Comparison of ENCODE assay signal across 8 cellular contexts in genomic region chr1:201171063-201172036, GRCh38. TPM values are rescaled to one million over a fixed set of nuclear protein-coding genes. Genes with fewer than 3 reads are reported as not detected.
A peak's percentile ranks its signal among the peaks of the same experiment; 100 is the strongest.
DNase-seq lines count a peak whose midpoint lies in the region; ATAC-seq lines count a peak whose summit lies in the region.

No MANE protein-coding gene starts in this region.

- H3K4me3 ChIP-seq in HUES48 (ENCODE audit: low read depth, low read length), result peak overlapping the region; percentile 74
- peak overlapping the region; percentile 88 for H3K4me3 ChIP-seq in iPS-15b (ENCODE audit: low read depth, low read length)
- peak overlapping the region; percentile 75 for H3K4me3 ChIP-seq in skeletal muscle satellite cell (ENCODE audit: low read length)

- H3K4me2 ChIP-seq in skeletal muscle satellite cell (ENCODE audit: low read length), result peak overlapping the region; percentile 97

- H3K4me1 ChIP-seq in HUES48 (ENCODE audit: control insufficient read depth, insufficient read depth, low read length) (peaks cover 13% of the 10 kb centered on the region), iPS-15b (ENCODE audit: control insufficient read depth, insufficient read depth, low read length) (peaks cover 7% of the 10 kb centered on the region), skeletal muscle satellite cell (ENCODE audit: control insufficient read depth, insufficient read depth, low read length) (peaks cover 18% of the 10 kb centered on the region)

- peak; percentile 98 for DNase-seq in DMS53 (lab: John Stamatoyannopoulos, UW)
- peak; percentile 56 for DNase-seq in SK-N-DZ (ENCODE audit: low spot score)
- no peak for DNase-seq in NK-92 (lab: John Stamatoyannopoulos, UW; ENCODE audit: unreplicated experiment)

- peak; percentile 60 for ATAC-seq in GM21360 (IDR thresholded peaks at IDR 0.05; ENCODE audit: unreplicated experiment)

- H3K9me3 ChIP-seq in HUES48 (ENCODE audit: control insufficient read depth, insufficient read depth, low read length), result no peaks in the 10 kb centered on the region
- H3K9me3 ChIP-seq in iPS-15b (ENCODE audit: control insufficient read depth, insufficient read depth, low read length), result no peaks in the 10 kb centered on the region
- no peaks in the 10 kb centered on the region for H3K9me3 ChIP-seq in skeletal muscle satellite cell (replicated peaks; ENCODE audit: low read length)

- H3K9ac ChIP-seq in HUES48 (ENCODE audit: low read depth, low read length), result peak overlapping the region; percentile 63
- H3K9ac ChIP-seq in iPS-15b (ENCODE audit: low read depth, low read length), result peak overlapping the region; percentile 55
- H3K9ac ChIP-seq in skeletal muscle satellite cell (ENCODE audit: low read depth, low read length), result peak overlapping the region; percentile 86

- H3K36me3 ChIP-seq in HUES48 (ENCODE audit: control insufficient read depth, insufficient read depth, low read length), result no peaks in the 10 kb centered on the region
- H3K36me3 ChIP-seq in iPS-15b (ENCODE audit: control insufficient read depth, insufficient read depth, low read length), result no peaks in the 10 kb centered on the region
- H3K36me3 ChIP-seq in skeletal muscle satellite cell (ENCODE audit: insufficient read depth, low read length), result no peaks in the 10 kb centered on the region

- H3K27me3 ChIP-seq in HUES48 (ENCODE audit: control insufficient read depth, insufficient read depth, low read length), result peaks cover 17% of the 10 kb centered on the region
- H3K27me3 ChIP-seq in iPS-15b (ENCODE audit: control insufficient read depth, insufficient read depth, low read length), result peaks cover 33% of the 10 kb centered on the region
- peaks cover 10% of the 10 kb centered on the region for H3K27me3 ChIP-seq in skeletal muscle satellite cell (ENCODE audit: control insufficient read depth, insufficient read depth, low read length)

- peak overlapping the region; percentile 79 for H3K27ac ChIP-seq in HUES48 (ENCODE audit: low read depth, low read length)
- peak overlapping the region; percentile 81 for H3K27ac ChIP-seq in angular gyrus (ENCODE audit: low read depth, low read length)

RNA-seq across cellular contexts. Expression of gene TMEM9, which starts 17.1 kb away (rescaled TPM):
- polyA plus RNA-seq in SK-N-DZ (2014; cell fraction: cytosol; rRNA removed), result 161 and 181 TPM in 2 replicates
- 228 and 254 TPM in 2 replicates for polyA plus RNA-seq in SK-N-DZ (2014; cell fraction: nucleus; rRNA removed)
- total RNA-seq in skeletal muscle satellite cell (2012; rRNA removed), result 29.2 and 36.3 TPM in 2 replicates

RNA-seq across cellular contexts. Expression of gene IGFN1, which starts 19.3 kb away (rescaled TPM):
- polyA plus RNA-seq in SK-N-DZ (2014; cell fraction: cytosol; rRNA removed), result not detected in 2 replicates
- not detected in 2 replicates for polyA plus RNA-seq in SK-N-DZ (2014; cell fraction: nucleus; rRNA removed)
- under 0.01 and 0.25 TPM in 2 replicates for total RNA-seq in skeletal muscle satellite cell (2012; rRNA removed)

RNA-seq across cellular contexts. Expression of gene ASCL5, which starts 44.4 kb away (rescaled TPM):
- not detected in 2 replicates for polyA plus RNA-seq in SK-N-DZ (2014; cell fraction: cytosol; rRNA removed)
- not detected in 2 replicates for polyA plus RNA-seq in SK-N-DZ (2014; cell fraction: nucleus; rRNA removed)
- total RNA-seq in skeletal muscle satellite cell (2012; rRNA removed), result not detected in 2 replicates

RNA-seq across cellular contexts. Expression of gene CACNA1S, which starts 59.1 kb away (rescaled TPM):
- polyA plus RNA-seq in SK-N-DZ (2014; cell fraction: cytosol; rRNA removed), result not detected in 2 replicates
- not detected in 2 replicates for polyA plus RNA-seq in SK-N-DZ (2014; cell fraction: nucleus; rRNA removed)
- total RNA-seq in skeletal muscle satellite cell (2012; rRNA removed), result under 0.01 and 3.3 TPM in 2 replicates
